8 cellular contexts compared by ENCODE assay signal in the genomic region with DNA sequence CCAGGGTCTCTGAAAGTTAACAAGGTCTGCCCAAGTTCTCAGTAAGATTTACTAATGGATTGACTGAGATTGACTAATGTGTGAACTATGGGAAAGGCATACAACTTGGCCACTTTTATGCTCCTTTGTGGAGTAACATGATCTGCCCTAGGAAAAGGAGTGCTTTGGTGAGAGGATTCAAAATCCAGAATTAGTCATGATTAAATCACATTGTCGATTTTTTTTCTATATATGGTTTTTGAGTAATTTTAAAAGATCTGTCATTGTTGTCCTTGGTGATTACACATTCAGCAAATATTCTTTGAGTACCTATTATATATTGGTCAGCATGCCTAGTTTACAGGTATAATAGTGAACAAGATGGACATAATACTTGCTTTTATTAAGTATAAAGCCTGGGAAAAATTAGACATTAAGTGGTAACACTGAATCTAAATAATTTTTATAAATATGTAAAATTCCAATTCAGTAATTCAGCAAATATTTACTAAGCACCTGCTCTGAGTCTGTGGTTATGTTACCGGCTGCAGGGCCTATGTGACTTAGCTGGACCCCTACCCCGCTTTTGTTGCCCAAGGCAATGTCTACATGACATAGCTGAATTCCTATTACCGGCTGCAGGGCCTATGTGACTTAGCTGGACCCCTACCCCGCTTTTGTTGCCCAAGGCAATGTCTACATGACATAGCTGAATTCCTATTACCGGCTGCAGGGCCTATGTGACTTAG.
DNase-seq lines count a peak whose midpoint lies in the region; ATAC-seq and TF ChIP-seq lines count a peak whose summit lies in the region.
"Not testable (repeated sequence)": the region's sequence is repeated elsewhere in the genome, so short reads cannot be mapped to it uniquely, and the experiment has no call there.

No MANE protein-coding gene starts in this region.

- H3K9ac ChIP-seq in HUES48 (ENCODE audit: low read depth, low read length): not testable (repeated sequence)
- peak overlapping the region; percentile 74 for H3K9ac ChIP-seq in smooth muscle cell (ENCODE audit: low read depth)

- ATAC-seq in Panc1: not testable (repeated sequence)
- ATAC-seq in foreskin keratinocyte: peak; percentile 91

- not testable (repeated sequence) for H4K20me1 ChIP-seq in smooth muscle cell (ENCODE audit: low read depth)

- WGBS in ectodermal cell, 2 experiments: 16 to 17% methylated on average over 6 of the region's 6 CpGs
- 51% methylated on average over 6 of the region's 6 CpGs for WGBS in smooth muscle cell (ENCODE audit: low lambda C conversion rate)

- intact Hi-C loops in Panc1 (cut with micrococcal nuclease; ENCODE audit: unreplicated experiment): not testable (repeated sequence)

- H3K9me3 ChIP-seq in HUES48 (ENCODE audit: control insufficient read depth, insufficient read depth, low read length); Panc1 (ENCODE audit: control insufficient read depth, insufficient read depth, low read depth, low read length); ectodermal cell (ENCODE audit: control insufficient read depth, low read length); smooth muscle cell (replicated peaks; ENCODE audit: low read depth): not testable (repeated sequence)

- not testable (repeated sequence) for H3K36me3 ChIP-seq in HUES48 (ENCODE audit: control insufficient read depth, insufficient read depth, low read length); Panc1 (ENCODE audit: control insufficient read depth, insufficient read depth, low read length); ectodermal cell (ENCODE audit: control insufficient read depth, insufficient read depth, low read length); smooth muscle cell (ENCODE audit: low read depth)

- not testable (repeated sequence) for BruUV-seq in Panc1 (replicated peaks; lab: Mats Ljungman, UMichigan)

- TF ChIP-seq CTCF in Panc1 (IDR thresholded peaks at IDR 0.05); foreskin keratinocyte (conservative IDR thresholded peaks at IDR 0.05); smooth muscle cell (IDR thresholded peaks at IDR 0.05; ENCODE audit: borderline replicate concordance, insufficient read depth, poor library complexity, severe bottlenecking): not testable (repeated sequence)

- DNase-seq in COLO829 (ENCODE audit: low spot score) (peak; percentile 13), Panc1 (ENCODE audit: low read depth, low spot score) (peak; percentile 28), amniotic epithelial cell (ENCODE audit: low read depth) (peak; percentile 2), foreskin keratinocyte (peak; percentile 78 to 90), myocyte (ENCODE audit: low read depth) (peak; percentile 54)
- DNase-seq in smooth muscle cell (lab: John Stamatoyannopoulos, UW; ENCODE audit: unreplicated experiment): not testable (repeated sequence)

- peak overlapping the region; percentile 92 for H3K27ac ChIP-seq in HUES48 (ENCODE audit: low read depth, low read length)
- not testable (repeated sequence) for H3K27ac ChIP-seq in Panc1 (ENCODE audit: low read length); foreskin keratinocyte
- peak overlapping the region; percentile 82 for H3K27ac ChIP-seq in ectodermal cell (ENCODE audit: insufficient read depth, low read depth, low read length, poor library complexity, severe bottlenecking)
- H3K27ac ChIP-seq in smooth muscle cell (ENCODE audit: low read depth): peak overlapping the region; percentile 89

- H2AFZ ChIP-seq in smooth muscle cell (ENCODE audit: low read depth): not testable (repeated sequence)

- CTCF ChIA-PET in Panc1 (lab: Charles Lee): not testable (repeated sequence)

- peaks cover 38% of the 10 kb centered on the region for H3K4me1 ChIP-seq in HUES48 (ENCODE audit: control insufficient read depth, insufficient read depth, low read length)
- H3K4me1 ChIP-seq in Panc1 (ENCODE audit: control insufficient read depth, insufficient read depth, low read length); foreskin keratinocyte: not testable (repeated sequence)
- H3K4me1 ChIP-seq in ectodermal cell (ENCODE audit: control insufficient read depth, insufficient read depth, low read length): peaks cover 22% of the 10 kb centered on the region
- H3K4me1 ChIP-seq in smooth muscle cell (ENCODE audit: low read depth): peaks cover 16% of the 10 kb centered on the region

- not testable (repeated sequence) for H3K27me3 ChIP-seq in HUES48 (ENCODE audit: control insufficient read depth, insufficient read depth, low read length); Panc1 (ENCODE audit: control insufficient read depth, insufficient read depth, low read length); ectodermal cell (ENCODE audit: control insufficient read depth, insufficient read depth, low read length, poor library complexity, severe bottlenecking); foreskin keratinocyte; smooth muscle cell (ENCODE audit: low read depth)

- not testable (repeated sequence) for H3K79me2 ChIP-seq in smooth muscle cell (ENCODE audit: low read depth)

- peak overlapping the region; percentile 69 for H3K4me2 ChIP-seq in smooth muscle cell

- not testable (repeated sequence) for H3F3A ChIP-seq in smooth muscle cell (ENCODE audit: low read depth)

- in situ Hi-C loops in Panc1 (cut with HindIII; ENCODE audit: low pct_unique_long_range_greater_than_20kb, low sequenced_read_pairs): not testable (repeated sequence)

- POLR2A ChIA-PET in Panc1 (lab: Charles Lee): not testable (repeated sequence)

- 0 out of 2 replicates have a peak overlapping the region, but pooled peaks have one; percentile 5 for H3K4me3 ChIP-seq in HUES48 (ENCODE audit: low read depth, low read length)
- H3K4me3 ChIP-seq in Panc1 (ENCODE audit: low read depth in 2 of 2, low read length in 2 of 2); ectodermal cell (ENCODE audit: insufficient read depth, low read depth, low read length); smooth muscle cell: not testable (repeated sequence)
